ENCODE assay signal across 17 cellular contexts in the genomic region with DNA sequence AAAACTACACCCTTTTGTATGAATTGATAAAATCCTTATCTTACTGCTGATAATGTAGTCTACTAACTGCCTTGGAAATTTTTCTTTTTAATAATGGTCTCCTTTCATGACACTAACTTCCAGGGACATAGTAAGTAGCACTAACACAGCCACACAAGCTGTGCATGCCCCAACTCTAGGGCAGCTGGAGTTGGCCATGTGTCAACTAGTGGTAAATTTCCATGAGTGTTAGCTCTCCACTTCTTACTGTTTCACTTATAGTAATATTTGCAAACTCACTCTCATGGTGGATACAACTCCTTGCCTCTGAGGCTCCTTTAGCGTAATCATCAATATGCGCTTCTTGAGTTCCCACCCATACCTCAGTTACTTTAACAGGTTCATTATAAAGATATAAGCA. TPM values are rescaled to one million over a fixed set of nuclear protein-coding genes. Genes with fewer than 3 reads are reported as not detected.
"Had no signal": no experiment of that assay in that cellular context is flagged by ENCODE, and none has a peak within 500 bp of the region (broad histone marks: within the 10 kb centered on the region; RNA-seq: fewer than 3 reads in every experiment).

No MANE protein-coding gene starts in this region.

- H3K36me3 ChIP-seq: ascending aorta, breast epithelium, lower lobe of right lung, pancreas had no signal

- H3K4me1 Mint-ChIP-seq: activated naive CD4-positive, alpha-beta T cell treated with anti-CD3 and anti-CD28 coated beads, Interleukin-2, amount 10 ng/mL, durations not matched to agents 7 days and 5 days; stimulated activated effector memory CD8-positive, alpha-beta T cell treated with anti-CD3 and anti-CD28 coated beads, Interleukin-12 subunit alpha, Interleukin-12 subunit beta, amount 100 ng/mL, for 72 hours had no signal

- H3K9me3 Mint-ChIP-seq: activated naive CD4-positive, alpha-beta T cell treated with anti-CD3 and anti-CD28 coated beads, Interleukin-2, amount 10 ng/mL, durations not matched to agents 7 days and 5 days; dendritic cell treated with granulocyte-macrophage colony-stimulating factor and Interleukin-4, amounts not matched to agents 40 ng/mL and 50 ng/mL, for 4 days; stimulated activated effector memory CD8-positive, alpha-beta T cell treated with anti-CD3 and anti-CD28 coated beads, Interleukin-12 subunit alpha, Interleukin-12 subunit beta, amount 100 ng/mL, for 72 hours had no signal

- H3K4me3 ChIP-seq: ascending aorta, breast epithelium, lower lobe of right lung, pancreas had no signal

- H3K27ac Mint-ChIP-seq: activated naive CD4-positive, alpha-beta T cell treated with anti-CD3 and anti-CD28 coated beads, Interleukin-2, amount 10 ng/mL, durations not matched to agents 7 days and 5 days; dendritic cell treated with granulocyte-macrophage colony-stimulating factor and Interleukin-4, amounts not matched to agents 40 ng/mL and 50 ng/mL, for 4 days; stimulated activated effector memory CD8-positive, alpha-beta T cell treated with anti-CD3 and anti-CD28 coated beads, Interleukin-12 subunit alpha, Interleukin-12 subunit beta, amount 100 ng/mL, for 72 hours had no signal

- H3K27ac ChIP-seq: breast epithelium, epithelial cell of prostate, lower lobe of right lung, pancreas had no signal

- H3K36me3 Mint-ChIP-seq: activated naive CD4-positive, alpha-beta T cell treated with anti-CD3 and anti-CD28 coated beads, Interleukin-2, amount 10 ng/mL, durations not matched to agents 7 days and 5 days; stimulated activated effector memory CD8-positive, alpha-beta T cell treated with anti-CD3 and anti-CD28 coated beads, Interleukin-12 subunit alpha, Interleukin-12 subunit beta, amount 100 ng/mL, for 72 hours had no signal

- H3K27me3 Mint-ChIP-seq: dendritic cell treated with granulocyte-macrophage colony-stimulating factor and Interleukin-4, amounts not matched to agents 40 ng/mL and 50 ng/mL, for 4 days had no signal

- H3K27me3 ChIP-seq: ascending aorta, breast epithelium, pancreas had no signal

- H3K9me3 ChIP-seq: ascending aorta, breast epithelium, lower lobe of right lung, pancreas had no signal

- H3K4me1 ChIP-seq: breast epithelium, lower lobe of right lung, pancreas had no signal

- DNase-seq: activated CD4-positive, alpha-beta T cell treated with anti-CD3 and anti-CD28 coated beads for 1 hour; activated CD4-positive, alpha-beta T cell treated with anti-CD3 and anti-CD28 coated beads, Interleukin-2, amount 50 U/mL, for 48 hours; activated naive CD4-positive, alpha-beta T cell treated with anti-CD3 and anti-CD28 coated beads, Interleukin-2, amount 10 ng/mL, durations not matched to agents 7 days and 5 days; activated T-cell treated with anti-CD3 and anti-CD28 coated beads, Interleukin-2, amount 50 U/mL, for 1 hour; cerebellar nuclear complex; effector memory CD4-positive, alpha-beta T cell; foreskin melanocyte; head of caudate nucleus; lower lobe of right lung; pancreas; T-helper 9 cell had no signal

- H3K4me3 Mint-ChIP-seq: activated naive CD4-positive, alpha-beta T cell treated with anti-CD3 and anti-CD28 coated beads, Interleukin-2, amount 10 ng/mL, durations not matched to agents 7 days and 5 days; dendritic cell treated with granulocyte-macrophage colony-stimulating factor and Interleukin-4, amounts not matched to agents 40 ng/mL and 50 ng/mL, for 4 days; stimulated activated effector memory CD8-positive, alpha-beta T cell treated with anti-CD3 and anti-CD28 coated beads, Interleukin-12 subunit alpha, Interleukin-12 subunit beta, amount 100 ng/mL, for 72 hours had no signal

RNA-seq across cellular contexts. Expression of a gene that starts 38.0 kb away (rescaled TPM):
- total RNA-seq: fibroblast of lung had no signal
- polyA plus RNA-seq: fibroblast of lung had no signal
